ENCODE assay signal across 9 cellular contexts in the genomic region with DNA sequence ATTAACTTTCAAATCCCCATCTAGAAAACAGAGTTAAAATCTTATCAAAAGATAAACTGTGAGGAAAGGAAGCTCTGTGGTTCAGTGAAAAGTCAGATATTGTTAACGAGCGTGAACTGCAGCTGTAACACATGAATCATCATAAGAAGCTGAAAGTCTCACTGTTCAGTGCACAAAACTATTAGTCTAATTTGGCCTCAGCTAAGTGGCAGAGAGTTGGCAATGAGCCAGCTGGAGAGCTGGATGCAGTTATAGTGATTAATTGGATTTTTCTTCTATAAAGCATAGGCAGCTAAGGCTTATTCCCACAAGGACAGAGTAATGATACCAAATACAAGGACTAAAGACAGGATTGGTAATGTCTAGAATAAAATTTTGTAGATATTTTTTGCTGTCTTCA.
DNase-seq lines count a peak whose midpoint lies in the region; ATAC-seq and TF ChIP-seq lines count a peak whose summit lies in the region.
"Had no signal": no experiment of that assay in that cellular context is flagged by ENCODE, and none has a peak within 500 bp of the region (broad histone marks: within the 10 kb centered on the region; RNA-seq: fewer than 3 reads in every experiment).

No MANE protein-coding gene starts in this region.

- no TSS peak for BruUV-seq in A673 (replicated peaks; lab: Mats Ljungman, UMichigan)

- H3K27me3 ChIP-seq in A673 (replicated peaks; ENCODE audit: insufficient read depth, low read depth, low read length, poor library complexity): peaks cover 4% of the 10 kb centered on the region
- H3K27me3 ChIP-seq in MG63: no peaks in the 10 kb centered on the region
- no peaks in the 10 kb centered on the region for H3K27me3 ChIP-seq in lower lobe of right lung (ENCODE audit: low read depth)
- H3K27me3 ChIP-seq in CD4-positive, alpha-beta memory T cell (ENCODE audit: insufficient read depth, low read length): no peaks in the 10 kb centered on the region

- no peak overlapping the region for H3K27ac Mint-ChIP-seq in CD4-positive, alpha-beta memory T cell
- H3K27ac Mint-ChIP-seq: activated T-helper 1 cell treated with anti-CD3 and anti-CD28 coated beads, Interleukin-12 subunit alpha, Interleukin-12 subunit beta, Interleukin-2, Interleukin-4 antibody, amounts not matched to agents 30 ng/mL and 10 ng/mL and 1 ng/mL, durations not matched to agents 14 hours and 24 hours and 36 hours had no signal

- in situ Hi-C loops in ACHN (cut with HindIII; ENCODE audit: low pct_ligation_motif_present, low pct_unique_long_range_greater_than_20kb, low sequenced_read_pairs): no loop called here

- no peaks in the 10 kb centered on the region for H3K36me3 ChIP-seq in A673 (ENCODE audit: insufficient read depth, low read length, poor library complexity, severe bottlenecking)
- H3K36me3 ChIP-seq in MG63: no peaks in the 10 kb centered on the region
- no peaks in the 10 kb centered on the region for H3K36me3 ChIP-seq in lower lobe of right lung
- H3K36me3 ChIP-seq in CD4-positive, alpha-beta memory T cell (ENCODE audit: insufficient read depth, low read length): no peaks in the 10 kb centered on the region

- TF ChIP-seq CTCF in A673 (conservative IDR thresholded peaks at IDR 0.05; ENCODE audit: low read depth, low read length) (no peak), lower lobe of right lung (IDR thresholded peaks at IDR 0.05) (no peak)

- H3K4me3 Mint-ChIP-seq in CD4-positive, alpha-beta memory T cell: no peak overlapping the region
- H3K4me3 Mint-ChIP-seq: activated T-helper 1 cell treated with anti-CD3 and anti-CD28 coated beads, Interleukin-12 subunit alpha, Interleukin-12 subunit beta, Interleukin-2, Interleukin-4 antibody, amounts not matched to agents 30 ng/mL and 10 ng/mL and 1 ng/mL, durations not matched to agents 14 hours and 24 hours and 36 hours had no signal

- no peaks in the 10 kb centered on the region for H3K36me3 Mint-ChIP-seq in CD4-positive, alpha-beta memory T cell

- ATAC-seq in lower lobe of right lung: no peak

- H3K4me3 ChIP-seq in A673 (ENCODE audit: low read depth, low read length, poor library complexity, severe bottlenecking): no peak overlapping the region
- no peak overlapping the region for H3K4me3 ChIP-seq in MG63
- no peak overlapping the region for H3K4me3 ChIP-seq in lower lobe of right lung
- H3K4me3 ChIP-seq in CD4-positive, alpha-beta memory T cell (ENCODE audit: low read length in 2 of 2): no peak overlapping the region

- H3K9me3 ChIP-seq in A673 (ENCODE audit: low read depth, low read length, poor library complexity, severe bottlenecking): no peaks in the 10 kb centered on the region
- H3K9me3 ChIP-seq in MG63: no peaks in the 10 kb centered on the region
- H3K9me3 ChIP-seq in lower lobe of right lung: no peaks in the 10 kb centered on the region
- no peaks in the 10 kb centered on the region for H3K9me3 ChIP-seq in CD4-positive, alpha-beta memory T cell (ENCODE audit: control insufficient read depth in 1 of 2, low read length in 2 of 2)

- CTCF ChIA-PET in A673 (lab: Charles Lee): no interaction called here
- CTCF ChIA-PET in CD4-positive, alpha-beta memory T cell (lab: Charles Lee; ENCODE audit: partially characterized antibody): no interaction called here

- H3K27me3 Mint-ChIP-seq in CD4-positive, alpha-beta memory T cell: no peaks in the 10 kb centered on the region

- intact Hi-C loops in A673 (cut with micrococcal nuclease; ENCODE audit: unreplicated experiment): no loop called here
- intact Hi-C loops in lower lobe of right lung (cut with DNase I): no loop called here
- intact Hi-C loops in CD4-positive, alpha-beta memory T cell (cut with micrococcal nuclease): no loop called here

- H3K4me1 ChIP-seq in A673 (ENCODE audit: insufficient read depth, low read length, poor library complexity, severe bottlenecking) (peaks cover 12% of the 10 kb centered on the region), lower lobe of right lung (no peaks in the 10 kb centered on the region)
- no peaks in the 10 kb centered on the region for H3K4me1 ChIP-seq in CD4-positive, alpha-beta memory T cell (ENCODE audit: insufficient read depth, low read length)

- H3K4me1 Mint-ChIP-seq in CD4-positive, alpha-beta memory T cell: no peaks in the 10 kb centered on the region

- POLR2A ChIA-PET in A673 (lab: Charles Lee; ENCODE audit: low non-redundant PET): no interaction called here
- POLR2A ChIA-PET in CD4-positive, alpha-beta memory T cell (lab: Charles Lee; ENCODE audit: partially characterized antibody): no interaction called here

- H3K27ac ChIP-seq in A673 (ENCODE audit: low read depth, low read length, poor library complexity, severe bottlenecking): no peak overlapping the region
- no peak overlapping the region for H3K27ac ChIP-seq in lower lobe of right lung
- H3K27ac ChIP-seq in CD4-positive, alpha-beta memory T cell (ENCODE audit: low read depth, low read length): no peak overlapping the region

- DNase-seq in A673 (ENCODE audit: low spot score) (peak; percentile 92), MG63 (peak; percentile 67), SHP77 treated with DMSO at 0.1 percent for 48 hours (lab: John Stamatoyannopoulos, UW) (peak; percentile 81), glomerular endothelial cell (ENCODE audit: extremely low read depth, low read depth, low spot score) (peak; percentile 95), ACHN (no peak), lower lobe of right lung (no peak), SKM-1 treated with dmso at 0.1 percent for 144 hours (lab: John Stamatoyannopoulos, UW; ENCODE audit: unreplicated experiment) (no peak)
- DNase-seq in CD4-positive, alpha-beta memory T cell: no peak

- peaks cover 0 to under 1% (median 0%) of the 10 kb centered on the region in 8 donors for H3K9me3 Mint-ChIP-seq in CD4-positive, alpha-beta memory T cell
- H3K9me3 Mint-ChIP-seq: activated T-helper 1 cell treated with anti-CD3 and anti-CD28 coated beads, Interleukin-12 subunit alpha, Interleukin-12 subunit beta, Interleukin-2, Interleukin-4 antibody, amounts not matched to agents 30 ng/mL and 10 ng/mL and 1 ng/mL, durations not matched to agents 14 hours and 24 hours and 36 hours had no signal

Comparison
In these comparisons a context has a peak if more than half of its experiments do, and no peak if none do; other contexts are left out.
1. DNase-seq: peak in A673 (single experiment), MG63 (single experiment), SHP77 treated with DMSO at 0.1 percent for 48 hours (single experiment) and glomerular endothelial cell (single experiment); none in ACHN (single experiment), lower lobe of right lung (single experiment), CD4-positive, alpha-beta memory T cell (0 of 5) and SKM-1 treated with dmso at 0.1 percent for 144 hours (single experiment).